Comparison of ENCODE assay signal across 20 cellular contexts in the genomic region with DNA sequence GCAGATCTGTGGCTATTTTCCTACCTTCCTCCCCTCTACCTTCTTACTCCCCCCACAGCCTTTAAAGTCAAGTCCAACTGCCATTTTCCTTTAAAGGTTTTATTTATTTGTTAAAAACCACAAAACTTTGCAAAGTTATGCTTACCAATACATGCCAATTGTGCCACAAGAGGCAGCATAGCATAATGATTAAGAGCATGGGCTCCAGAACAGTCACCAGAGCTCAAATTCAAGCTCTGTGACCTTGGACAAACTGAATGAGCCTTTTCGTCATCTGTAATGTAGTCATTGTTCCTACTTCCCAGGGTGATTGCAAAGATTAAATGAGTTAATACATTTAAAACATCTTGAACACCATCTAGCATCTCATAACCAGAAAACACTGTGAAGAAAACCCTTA. TPM values are rescaled to one million over a fixed set of nuclear protein-coding genes. Genes with fewer than 3 reads are reported as not detected.
DNase-seq lines count a peak whose midpoint lies in the region; ATAC-seq and TF ChIP-seq lines count a peak whose summit lies in the region.
"Had no signal": no experiment of that assay in that cellular context is flagged by ENCODE, and none has a peak within 500 bp of the region (broad histone marks: within the 10 kb centered on the region; RNA-seq: fewer than 3 reads in every experiment).

No MANE protein-coding gene starts in this region.

- peak overlapping the region; percentile 20 for H3K27ac Mint-ChIP-seq in activated B cell treated with CpG ODN at 0.5 μM for 24 hours
- H3K27ac Mint-ChIP-seq: GM23338; nephron progenitor cell; T-helper 2 cell treated with Interferon-gamma antibody and Interleukin-4, amounts not matched to agents 5 μg/mL and 100 μg/mL, for 36 hours had no signal

- H2AFZ ChIP-seq in Karpas-422 (ENCODE audit: low read length): no peak overlapping the region
- H2AFZ ChIP-seq: GM23338 had no signal

- H3K27me3 Mint-ChIP-seq in activated B cell treated with CpG ODN at 0.5 μM for 24 hours: peaks cover 6% of the 10 kb centered on the region

- TF ChIP-seq CTCF in BE2C (IDR thresholded peaks at IDR 0.05; ENCODE audit: low read depth, low read length) (peak; percentile 25; the same call in 1 of the 2 replicates), activated B cell treated with CpG ODN at 0.5 μM for 24 hours (IDR thresholded peaks at IDR 0.05) (no peak)

- no peaks in the 10 kb centered on the region for H3K36me3 Mint-ChIP-seq in activated B cell treated with CpG ODN at 0.5 μM for 24 hours (ENCODE audit: low read depth)

- H3K4me1 Mint-ChIP-seq in activated B cell treated with CpG ODN at 0.5 μM for 24 hours: peaks cover 4% of the 10 kb centered on the region
- H3K4me1 Mint-ChIP-seq: central memory CD8-positive, alpha-beta T cell; GM23338; nephron progenitor cell had no signal

- no peak overlapping the region for H3K27ac ChIP-seq in Karpas-422 (ENCODE audit: low read length)
- H3K27ac ChIP-seq: right atrium auricular region had no signal

- H3K4me3 ChIP-seq in BE2C (ENCODE audit: low read depth, low read length): no peak overlapping the region
- H3K4me3 ChIP-seq in Karpas-422 (ENCODE audit: low read length): no peak overlapping the region
- H3K4me3 ChIP-seq: GM23338, right atrium auricular region had no signal

- H3K4me1 ChIP-seq in BE2C (no peaks in the 10 kb centered on the region), Karpas-422 (ENCODE audit: low read length) (peaks cover 24% of the 10 kb centered on the region)
- H3K4me1 ChIP-seq: right atrium auricular region had no signal

- ATAC-seq in activated B cell treated with CpG ODN at 0.5 μM for 24 hours (ENCODE audit: low read depth) (no peak), left lobe of liver (peak; percentile 77), GM19035 (IDR thresholded peaks at IDR 0.05; ENCODE audit: unreplicated experiment) (no peak), GM18502 (IDR thresholded peaks at IDR 0.05; ENCODE audit: poor library complexity, unreplicated experiment) (no peak), HG02970 (IDR thresholded peaks at IDR 0.05; ENCODE audit: low FRiP score, unreplicated experiment) (no peak)
- ATAC-seq: GM23338 had no signal

- H3K4me2 ChIP-seq in Karpas-422 (ENCODE audit: low read depth, low read length, poor library complexity, severe bottlenecking): no peak overlapping the region
- H3K4me2 ChIP-seq: GM23338 had no signal

- H3K9me3 ChIP-seq in BE2C (no peaks in the 10 kb centered on the region), Karpas-422 (ENCODE audit: low read length) (no peaks in the 10 kb centered on the region)
- H3K9me3 ChIP-seq: right atrium auricular region had no signal

- no peak overlapping the region for H3K4me3 Mint-ChIP-seq in activated B cell treated with CpG ODN at 0.5 μM for 24 hours
- H3K4me3 Mint-ChIP-seq: central memory CD8-positive, alpha-beta T cell; GM23338; nephron progenitor cell; T-helper 2 cell treated with Interferon-gamma antibody and Interleukin-4, amounts not matched to agents 5 μg/mL and 100 μg/mL, for 36 hours had no signal

- H3K36me3 ChIP-seq in BE2C (no peaks in the 10 kb centered on the region), Karpas-422 (ENCODE audit: insufficient read depth, low read length) (no peaks in the 10 kb centered on the region)
- H3K36me3 ChIP-seq: right atrium auricular region had no signal

- no peaks in the 10 kb centered on the region for H3K9me3 Mint-ChIP-seq in activated B cell treated with CpG ODN at 0.5 μM for 24 hours
- H3K9me3 Mint-ChIP-seq: central memory CD8-positive, alpha-beta T cell; GM23338; T-helper 2 cell treated with Interferon-gamma antibody and Interleukin-4, amounts not matched to agents 5 μg/mL and 100 μg/mL, for 36 hours had no signal

- no peak overlapping the region for H3K9ac ChIP-seq in Karpas-422 (ENCODE audit: low read length)

- H3K9me2 ChIP-seq in Karpas-422 (replicated peaks; ENCODE audit: insufficient read depth, low read length): no peaks in the 10 kb centered on the region

- DNase-seq in BE2C (no peak), Karpas-422 (peak; percentile 57), activated B cell treated with CpG ODN at 0.5 μM for 24 hours (no peak), left lobe of liver (ENCODE audit: low spot score) (no peak), HuH-7 (ENCODE audit: low spot score) (no peak)
- DNase-seq: activated CD4-positive, alpha-beta T cell treated with anti-CD3 and anti-CD28 coated beads for 48 hours; DMS 273 treated with DMSO at 0.1 percent for 48 hours; mammary epithelial cell; MM.1S; NCI-H1930; NCI-H524; nephron progenitor cell; substantia nigra had no signal

- H4K20me1 ChIP-seq in Karpas-422 (ENCODE audit: insufficient read depth, low read depth, low read length): no peaks in the 10 kb centered on the region

- POLR2A ChIA-PET in activated B cell treated with CpG ODN at 0.5 μM for 24 hours (lab: Charles Lee): interaction anchor here (0.7 to 1.1 kb wide), 2 partner anchors 21 to 41 kb away, joined by 3 read pairs; a partner anchor contains a TSS

- CTCF ChIA-PET in activated B cell treated with CpG ODN at 0.5 μM for 24 hours (lab: Charles Lee): interaction anchor here (1.1 to 1.4 kb wide), 3 partner anchors 21 to 58 kb away, joined by 3 to 6 read pairs (median 3); a partner anchor contains a TSS

- intact Hi-C loops in activated B cell treated with CpG ODN at 0.5 μM for 24 hours (cut with micrococcal nuclease): no loop called here

- H3K27me3 ChIP-seq in BE2C (0 out of 2 replicates have a peak, but pooled peaks cover 4% of the 10 kb centered on the region), Karpas-422 (ENCODE audit: low read length) (no peaks in the 10 kb centered on the region)
- H3K27me3 ChIP-seq: right atrium auricular region had no signal

- no peaks in the 10 kb centered on the region for H3K79me2 ChIP-seq in Karpas-422 (ENCODE audit: low read length)

RNA-seq across cellular contexts. Expression of a gene that starts 13.0 kb away (rescaled TPM):
- polyA plus RNA-seq in BE2C (2012; ENCODE audit: insufficient read depth, insufficient read length, low read depth): 7.4 TPM
- 6.7 and 11.4 TPM in 2 replicates for total RNA-seq in Karpas-422 (2014; rRNA removed; shearing (Covaris generic); ENCODE audit: low replicate concordance)
- total RNA-seq in activated B cell treated with CpG ODN at 0.5 μM for 24 hours: 74.7 and 84.3 TPM in 2 replicates
- 3.1 TPM for total RNA-seq in left lobe of liver

RNA-seq across cellular contexts. Expression of a gene that starts 21.1 kb away (rescaled TPM):
- polyA plus RNA-seq in BE2C (2012; ENCODE audit: insufficient read depth, insufficient read length, low read depth): 228 TPM
- 180 and 386 TPM in 2 replicates for total RNA-seq in Karpas-422 (2014; rRNA removed; shearing (Covaris generic); ENCODE audit: low replicate concordance)
- 355 and 366 TPM in 2 replicates for total RNA-seq in activated B cell treated with CpG ODN at 0.5 μM for 24 hours
- 1,081 TPM for total RNA-seq in left lobe of liver
